34 cellular contexts compared by ENCODE assay signal in the genomic region with DNA sequence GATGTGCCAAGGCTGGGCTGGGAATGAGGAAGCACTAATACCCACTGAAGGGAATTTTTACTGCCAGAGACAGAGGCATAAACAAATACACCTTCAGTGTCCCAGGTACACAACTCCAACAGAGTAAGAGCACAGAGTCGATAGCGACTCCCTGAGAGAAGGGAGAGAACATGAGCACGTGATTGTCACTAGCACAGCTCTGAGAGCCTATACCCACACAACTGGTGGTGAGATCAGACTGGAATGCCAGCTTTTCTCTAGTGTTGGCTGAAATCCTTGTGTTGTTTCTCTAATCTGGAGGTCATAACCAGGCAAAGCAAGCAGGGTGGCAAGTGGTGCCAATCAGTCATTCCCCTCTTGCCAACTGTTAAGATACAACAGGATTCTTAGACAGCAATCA.
"Had no signal": no experiment of that assay in that cellular context is flagged by ENCODE, and none has a peak within 500 bp of the region (broad histone marks: within the 10 kb centered on the region; RNA-seq: fewer than 3 reads in every experiment).

No MANE protein-coding gene starts in this region.

- H3K4me1 ChIP-seq: ascending aorta had no signal

- H3K27me3 ChIP-seq: ascending aorta, cardiac muscle cell, MG63 had no signal

- H3K36me3 Mint-ChIP-seq: activated naive CD4-positive, alpha-beta T cell treated with anti-CD3 and anti-CD28 coated beads, Interleukin-2, amount 50 U/mL, for 24 hours; activated naive CD8-positive, alpha-beta T cell treated with anti-CD3 and anti-CD28 coated beads, Interleukin-2, amount 10 ng/mL, durations not matched to agents 7 days and 5 days; IgD-negative memory B cell; T-cell had no signal

- H3K4me3 Mint-ChIP-seq: activated B cell treated with CpG ODN at 0.5 μM for 24 hours; activated CD8-positive, alpha-beta T cell treated with anti-CD3 and anti-CD28 coated beads for 36 hours; activated naive CD4-positive, alpha-beta T cell treated with anti-CD3 and anti-CD28 coated beads, Interleukin-2, amount 50 U/mL, for 24 hours; activated naive CD8-positive, alpha-beta T cell treated with anti-CD3 and anti-CD28 coated beads, Interleukin-2, amount 10 ng/mL, durations not matched to agents 7 days and 5 days; central memory CD8-positive, alpha-beta T cell; T-cell had no signal

- H3K9me3 ChIP-seq: ascending aorta, MG63 had no signal

- H3K27ac ChIP-seq: ascending aorta, cardiac muscle cell, PC-9, RWPE1, VCaP had no signal

- H3K27me3 Mint-ChIP-seq: activated B cell treated with CpG ODN at 0.5 μM for 24 hours; activated CD8-positive, alpha-beta T cell treated with anti-CD3 and anti-CD28 coated beads for 36 hours; activated naive CD4-positive, alpha-beta T cell treated with anti-CD3 and anti-CD28 coated beads, Interleukin-2, amount 50 U/mL, for 24 hours; activated naive CD8-positive, alpha-beta T cell treated with anti-CD3 and anti-CD28 coated beads, Interleukin-2, amount 10 ng/mL, durations not matched to agents 7 days and 5 days; central memory CD8-positive, alpha-beta T cell; IgD-negative memory B cell; T-cell had no signal

- H2AFZ ChIP-seq: PC-9 had no signal

- H3K4me1 Mint-ChIP-seq: activated B cell treated with CpG ODN at 0.5 μM for 24 hours; activated naive CD4-positive, alpha-beta T cell treated with anti-CD3 and anti-CD28 coated beads, Interleukin-2, amount 50 U/mL, for 24 hours; activated naive CD8-positive, alpha-beta T cell treated with anti-CD3 and anti-CD28 coated beads, Interleukin-2, amount 10 ng/mL, durations not matched to agents 7 days and 5 days; central memory CD8-positive, alpha-beta T cell; IgD-negative memory B cell; T-cell had no signal

- DNase-seq: activated B cell treated with CpG ODN at 0.5 μM for 24 hours; activated CD4-positive, alpha-beta T cell treated with anti-CD3 and anti-CD28 coated beads for 1 hour; activated CD4-positive, alpha-beta T cell treated with anti-CD3 and anti-CD28 coated beads for 48 hours; activated CD4-positive, alpha-beta T cell treated with anti-CD3 and anti-CD28 coated beads, Interleukin-2, amount 50 U/mL, for 4 hours; activated CD8-positive, alpha-beta T cell treated with anti-CD3 and anti-CD28 coated beads for 36 hours; activated gamma-delta T cell; activated naive CD4-positive, alpha-beta T cell treated with Interleukin-2 at 50 U/mL for 16 hours; activated naive CD8-positive, alpha-beta T cell treated with anti-CD3 and anti-CD28 coated beads, Interleukin-2, amount 10 ng/mL, durations not matched to agents 7 days and 5 days; activated T-cell treated with anti-CD3 and anti-CD28 coated beads, Interleukin-2, amount 50 U/mL, for 1 hour; amygdala; Karpas-422; KBM-7; MG63; NCI-H1092; NCI-H1417 treated with DMSO at 0.1 percent for 48 hours; NCI-H187 treated with DMSO at 0.1 percent for 48 hours; NCI-H2107; NCI-H226; NCI-H524 treated with DMSO at 0.1 percent for 48 hours; SIG-M5; T-cell; T-helper 2 cell; T-helper 9 cell had no signal

- H3K36me3 ChIP-seq: ascending aorta, cardiac muscle cell, MG63 had no signal

- H3K4me2 ChIP-seq: PC-9 had no signal

- H3K4me3 ChIP-seq: ascending aorta, cardiac muscle cell, MG63, PC-9 had no signal

- H3K27ac Mint-ChIP-seq: activated B cell treated with CpG ODN at 0.5 μM for 24 hours; activated CD8-positive, alpha-beta T cell treated with anti-CD3 and anti-CD28 coated beads for 36 hours; activated naive CD4-positive, alpha-beta T cell treated with anti-CD3 and anti-CD28 coated beads, Interleukin-2, amount 50 U/mL, for 24 hours; activated naive CD8-positive, alpha-beta T cell treated with anti-CD3 and anti-CD28 coated beads, Interleukin-2, amount 10 ng/mL, durations not matched to agents 7 days and 5 days; activated T-helper 2 cell treated with anti-CD3 and anti-CD28 coated beads, Interferon-gamma antibody, Interleukin-2, Interleukin-4, amounts not matched to agents 10 μg/mL and 5 μg/mL and 100 μg/mL, durations not matched to agents 14 hours and 24 hours and 36 hours; IgD-negative memory B cell; T-cell had no signal

- ATAC-seq: activated CD8-positive, alpha-beta T cell treated with anti-CD3 and anti-CD28 coated beads for 36 hours; Right ventricle myocardium inferior; SK-N-SH treated with all-trans-retinoic acid at 6 μM for 48 hours; T-cell had no signal
